7 cellular contexts compared by ENCODE assay signal in genomic region chr1:184222561-184223157, GRCh38.
DNase-seq lines count a peak whose midpoint lies in the region; ATAC-seq and TF ChIP-seq lines count a peak whose summit lies in the region.

No MANE protein-coding gene starts in this region.

- no peaks in the 10 kb centered on the region for H3K9me3 ChIP-seq in mammary epithelial cell (replicated peaks; ENCODE audit: insufficient read depth, low read length)

- H3K27me3 ChIP-seq in mammary epithelial cell (ENCODE audit: insufficient read depth, low read length) (no peaks in the 10 kb centered on the region), kidney epithelial cell (ENCODE audit: control insufficient read depth, insufficient read depth, low read length) (no peaks in the 10 kb centered on the region)

- peak; percentile 83 for DNase-seq in GM03348 (ENCODE audit: low spot score)
- peak in 4 of 5 experiments; percentile 3 to 26 (median 8) for DNase-seq in T-helper 2 cell
- DNase-seq in mammary epithelial cell: peak; percentile 48
- no peak for DNase-seq in kidney epithelial cell (ENCODE audit: low read depth)
- peak; percentile 25 for DNase-seq in stimulated activated CD4-positive, alpha-beta T cell treated with anti-CD3 and anti-CD28 coated beads, Interleukin-1b, Interleukin-23, amount 100 ng/mL, for 48 hours

- no peaks in the 10 kb centered on the region for H3K4me1 ChIP-seq in mammary epithelial cell (ENCODE audit: insufficient read depth, low read length)

- no peak for ATAC-seq in GM18517 (IDR thresholded peaks at IDR 0.05; ENCODE audit: unreplicated experiment)

- no peaks in the 10 kb centered on the region for H3K79me2 ChIP-seq in mammary epithelial cell (ENCODE audit: insufficient read depth, low read length)

- intact Hi-C loops in mammary epithelial cell (cut with micrococcal nuclease): loop anchor here (1.0 to 5.0 kb wide), 5 partner anchors 147 to 568 kb away; no protein-coding TSS in a partner anchor

- no TSS peak for BruUV-seq in mammary epithelial cell (replicated peaks; lab: Mats Ljungman, UMichigan)

- H3K9ac ChIP-seq in mammary epithelial cell (ENCODE audit: insufficient read depth, low read length): no peak overlapping the region

- no peak overlapping the region for H2AFZ ChIP-seq in mammary epithelial cell (ENCODE audit: low read depth, low read length)

- no peaks in the 10 kb centered on the region for H4K20me1 ChIP-seq in mammary epithelial cell (ENCODE audit: insufficient read depth, low read length)

- no peak overlapping the region for H3K4me2 ChIP-seq in mammary epithelial cell (ENCODE audit: insufficient read depth, low read depth, low read length)

- WGBS in mammary epithelial cell (ENCODE audit: low coverage, missing lambda C conversion rate): 25% methylated on average over 11 of the region's 12 CpGs

- H3K36me3 ChIP-seq in mammary epithelial cell (ENCODE audit: insufficient read depth, low read length) (no peaks in the 10 kb centered on the region), kidney epithelial cell (ENCODE audit: control insufficient read depth, insufficient read depth, low read length) (no peaks in the 10 kb centered on the region)

- in situ Hi-C loops in mammary epithelial cell (cut with MboI; ENCODE audit: low sequenced_read_pairs in 2 of 2): loop anchor here (5.0 to 10.0 kb wide), 3 partner anchors 140 to 442 kb away; no protein-coding TSS in a partner anchor

- no peak overlapping the region for H3K27ac ChIP-seq in mammary epithelial cell (ENCODE audit: insufficient read depth, low read depth, low read length)

- TF ChIP-seq CTCF in LNCAP (IDR thresholded peaks at IDR 0.05): peak; percentile 98
- peak; percentile 91 to 94 for TF ChIP-seq CTCF in mammary epithelial cell (conservative IDR thresholded peaks at IDR 0.05 in 1 of 2, IDR thresholded peaks at IDR 0.05 in 1 of 2; ENCODE audit: extremely low read depth in 1 of 2, insufficient read depth in 1 of 2, low read depth in 1 of 2, low read length in 2 of 2)
- TF ChIP-seq CTCF in kidney epithelial cell (IDR thresholded peaks at IDR 0.05; ENCODE audit: insufficient read depth, low read length, poor library complexity, severe bottlenecking): peak; percentile 98

- H3K4me3 ChIP-seq in mammary epithelial cell (replicated peaks in 1 of 3; ENCODE audit: insufficient read depth in 1 of 3, low read depth in 2 of 3, low read length in 3 of 3) (no peak overlapping the region), kidney epithelial cell (ENCODE audit: low read depth, low read length) (no peak overlapping the region)

- dilution Hi-C loops in mammary epithelial cell (cut with HindIII; ENCODE audit: low sequenced_read_pairs): no loop called here

- CTCF ChIA-PET in mammary epithelial cell (lab: Charles Lee; ENCODE audit: low non-redundant PET): interaction anchor here (0.6 to 0.8 kb wide), 3 partner anchors 79 to 469 kb away, joined by 3 to 4 read pairs (median 3); no protein-coding TSS in a partner anchor
